ENCODE assay signal across 8 cellular contexts in genomic region chr16:25838724-25839186, GRCh38.
DNase-seq lines count a peak whose midpoint lies in the region; ATAC-seq, FAIRE-seq and TF ChIP-seq lines count a peak whose summit lies in the region.

No MANE protein-coding gene starts in this region.

- no peaks in the 10 kb centered on the region for H3K36me3 ChIP-seq in keratinocyte (ENCODE audit: control insufficient read depth in 2 of 2, extremely low read depth in 1 of 2, insufficient read depth in 2 of 2, low read length in 2 of 2)

- no peaks in the 10 kb centered on the region for H3K79me2 ChIP-seq in keratinocyte (ENCODE audit: control insufficient read depth, insufficient read depth, low read length)

- TF ChIP-seq CTCF in keratinocyte (optimal IDR thresholded peaks at IDR 0.05 in 1 of 3, IDR thresholded peaks at IDR 0.05 in 1 of 3, conservative IDR thresholded peaks at IDR 0.05 in 1 of 3; ENCODE audit: extremely low read depth in 1 of 3, insufficient read depth in 2 of 3, low read length in 3 of 3): peak; percentile 50 to 62 (median 62)

- H4K20me1 ChIP-seq in keratinocyte (ENCODE audit: control insufficient read depth, extremely low read depth, insufficient read depth, low read length): no peaks in the 10 kb centered on the region

- H3K4me3 Mint-ChIP-seq in activated naive CD8-positive, alpha-beta T cell treated with anti-CD3 and anti-CD28 coated beads for 36 hours: no peak overlapping the region
- no peak overlapping the region for H3K4me3 Mint-ChIP-seq in activated naive CD8-positive, alpha-beta T cell treated with anti-CD3 and anti-CD28 coated beads, Interleukin-2, amount 50 U/mL, for 24 hours

- peak; percentile 4 for DNase-seq in activated naive CD8-positive, alpha-beta T cell treated with anti-CD3 and anti-CD28 coated beads for 36 hours
- no peak for DNase-seq in activated naive CD8-positive, alpha-beta T cell treated with anti-CD3 and anti-CD28 coated beads, Interleukin-2, amount 50 U/mL, for 24 hours
- DNase-seq in NAMALWA (ENCODE audit: low spot score) (peak; percentile 71), SHP77 (lab: John Stamatoyannopoulos, UW) (peak; percentile 64 to 75), T47D (ENCODE audit: low read depth in 1 of 2, low spot score in 1 of 2) (peak; percentile 11 to 66), keratinocyte (ENCODE audit: low read depth, low spot score) (no peak)
- peak; percentile 25 for DNase-seq in stimulated activated CD8-positive, alpha-beta memory T cell treated with anti-CD3 and anti-CD28 coated beads, Interleukin-4, amount 100 ng/mL, for 48 hours

- no peaks in the 10 kb centered on the region for H3K4me1 ChIP-seq in keratinocyte (ENCODE audit: control insufficient read depth, extremely low read depth, insufficient read depth, low read length)

- H3K9me3 ChIP-seq in keratinocyte (ENCODE audit: control insufficient read depth, low read depth, low read length): no peaks in the 10 kb centered on the region

- no peak for FAIRE-seq in keratinocyte (lab: Jason Lieb, UNC)

- H3K9ac ChIP-seq in keratinocyte (ENCODE audit: control insufficient read depth, extremely low read depth, insufficient read depth, low read length): no peak overlapping the region

- in situ Hi-C loops in T47D (cut with HindIII; ENCODE audit: low pct_unique_long_range_greater_than_20kb, low sequenced_read_pairs): no loop called here

- H3K27me3 Mint-ChIP-seq in activated naive CD8-positive, alpha-beta T cell treated with anti-CD3 and anti-CD28 coated beads for 36 hours: peaks cover 27% of the 10 kb centered on the region
- peaks cover 12% of the 10 kb centered on the region for H3K27me3 Mint-ChIP-seq in activated naive CD8-positive, alpha-beta T cell treated with anti-CD3 and anti-CD28 coated beads, Interleukin-2, amount 50 U/mL, for 24 hours

- H3K27ac ChIP-seq in keratinocyte (ENCODE audit: control insufficient read depth, insufficient read depth, low read length): no peak overlapping the region

- no peaks in the 10 kb centered on the region for H3K9me1 ChIP-seq in keratinocyte (ENCODE audit: control insufficient read depth, extremely low read depth, insufficient read depth, low read length)

- no peaks in the 10 kb centered on the region for H3K9me3 Mint-ChIP-seq in activated naive CD8-positive, alpha-beta T cell treated with anti-CD3 and anti-CD28 coated beads for 36 hours
- H3K9me3 Mint-ChIP-seq in activated naive CD8-positive, alpha-beta T cell treated with anti-CD3 and anti-CD28 coated beads, Interleukin-2, amount 50 U/mL, for 24 hours: no peaks in the 10 kb centered on the region

- no peak for ATAC-seq in activated naive CD8-positive, alpha-beta T cell treated with anti-CD3 and anti-CD28 coated beads, Interleukin-2, amount 50 U/mL, for 24 hours
- no peak for ATAC-seq in HG02798 (IDR thresholded peaks at IDR 0.05; ENCODE audit: poor library complexity, unreplicated experiment)

- peaks cover 2% of the 10 kb centered on the region for H3K4me1 Mint-ChIP-seq in activated naive CD8-positive, alpha-beta T cell treated with anti-CD3 and anti-CD28 coated beads for 36 hours
- no peaks in the 10 kb centered on the region for H3K4me1 Mint-ChIP-seq in activated naive CD8-positive, alpha-beta T cell treated with anti-CD3 and anti-CD28 coated beads, Interleukin-2, amount 50 U/mL, for 24 hours

- no peaks in the 10 kb centered on the region for H3K36me3 Mint-ChIP-seq in activated naive CD8-positive, alpha-beta T cell treated with anti-CD3 and anti-CD28 coated beads for 36 hours
- H3K36me3 Mint-ChIP-seq in activated naive CD8-positive, alpha-beta T cell treated with anti-CD3 and anti-CD28 coated beads, Interleukin-2, amount 50 U/mL, for 24 hours (ENCODE audit: low read depth): no peaks in the 10 kb centered on the region

- H2AFZ ChIP-seq in keratinocyte (ENCODE audit: control insufficient read depth, low read length): no peak overlapping the region

- H3K27me3 ChIP-seq in keratinocyte (ENCODE audit: control insufficient read depth, extremely low read depth, insufficient read depth, low read length): no peaks in the 10 kb centered on the region

- H3K4me2 ChIP-seq in keratinocyte (ENCODE audit: control insufficient read depth, extremely low read depth, insufficient read depth, low read depth, low read length): no peak overlapping the region

- no peak overlapping the region for H3K27ac Mint-ChIP-seq in activated naive CD8-positive, alpha-beta T cell treated with anti-CD3 and anti-CD28 coated beads for 36 hours
- no peak overlapping the region for H3K27ac Mint-ChIP-seq in activated naive CD8-positive, alpha-beta T cell treated with anti-CD3 and anti-CD28 coated beads, Interleukin-2, amount 50 U/mL, for 24 hours

- no peak overlapping the region for H3K4me3 ChIP-seq in keratinocyte (ENCODE audit: control insufficient read depth in 2 of 3, extremely low read depth in 1 of 3, insufficient read depth in 2 of 3, low read depth in 1 of 3, low read length in 3 of 3)

- dilution Hi-C loops in keratinocyte (cut with MboI; ENCODE audit: extremely low pct_ligation_motif_present, low sequenced_read_pairs): no loop called here

Comparison
In these comparisons a context has a peak if more than half of its experiments do, and no peak if none do; other contexts are left out.
1. DNase-seq: peak in activated naive CD8-positive, alpha-beta T cell treated with anti-CD3 and anti-CD28 coated beads for 36 hours (single experiment), NAMALWA (single experiment), SHP77 (2 of 2), T47D (2 of 2) and stimulated activated CD8-positive, alpha-beta memory T cell treated with anti-CD3 and anti-CD28 coated beads, Interleukin-4, amount 100 ng/mL, for 48 hours (single experiment); none in activated naive CD8-positive, alpha-beta T cell treated with anti-CD3 and anti-CD28 coated beads, Interleukin-2, amount 50 U/mL, for 24 hours (single experiment) and keratinocyte (single experiment).